In the genomic region with DNA sequence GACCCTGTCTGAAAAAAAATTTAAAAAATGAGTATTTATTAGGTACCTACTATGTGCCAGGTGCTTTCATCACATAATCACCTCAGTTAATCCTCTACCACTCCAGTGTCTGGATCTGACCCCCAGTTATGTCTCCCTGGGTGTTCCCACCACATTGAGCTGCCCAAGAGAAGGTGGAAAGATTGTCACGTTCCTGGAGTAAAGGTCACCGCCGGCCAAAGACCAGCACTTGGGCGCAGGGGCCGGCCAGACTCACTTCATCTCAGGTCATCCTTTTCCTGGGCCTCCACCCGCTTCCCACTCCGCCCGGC, we compare ENCODE assay signal across 7 cellular contexts.
A peak's percentile ranks its signal among the peaks of the same experiment; 100 is the strongest.
DNase-seq lines count a peak whose midpoint lies in the region; ATAC-seq and TF ChIP-seq lines count a peak whose summit lies in the region.

No MANE protein-coding gene starts in this region.

- no peaks in the 10 kb centered on the region for H3K9me3 Mint-ChIP-seq in activated naive CD8-positive, alpha-beta T cell (ENCODE audit: low read depth)

- DNase-seq in HL-60 (ENCODE audit: low read depth in 1 of 2, low spot score in 1 of 2) (no peak), NCI-H1436 treated with DMSO at 0.1 percent for 48 hours (lab: John Stamatoyannopoulos, UW) (no peak)

- peaks cover 2% of the 10 kb centered on the region for H3K36me3 Mint-ChIP-seq in activated naive CD8-positive, alpha-beta T cell

- no peaks in the 10 kb centered on the region for H3K27me3 Mint-ChIP-seq in activated naive CD8-positive, alpha-beta T cell

- H3K9me3 ChIP-seq in iPS-20b (ENCODE audit: insufficient read depth, low read depth, low read length) (no peaks in the 10 kb centered on the region), stomach smooth muscle (ENCODE audit: control insufficient read depth in 2 of 2, low read length in 2 of 2) (no peaks in the 10 kb centered on the region)

- H3K27ac Mint-ChIP-seq in activated naive CD8-positive, alpha-beta T cell = peak overlapping the region; percentile 97

- H3K4me1 Mint-ChIP-seq in activated naive CD8-positive, alpha-beta T cell (ENCODE audit: low read depth) = peaks cover 56% of the 10 kb centered on the region

- H3K4me3 ChIP-seq in HL-60 (replicated peaks; ENCODE audit: insufficient read depth, low read length) (peak overlapping the region; percentile 73), iPS-20b (ENCODE audit: low read length) (peak overlapping the region; percentile 86), stomach smooth muscle (ENCODE audit: low read length in 2 of 2) (peak overlapping the region; percentile 90 to 95)

- H3K27me3 ChIP-seq in HL-60 (ENCODE audit: insufficient read depth, poor library complexity, severe bottlenecking) = no peaks in the 10 kb centered on the region
- no peaks in the 10 kb centered on the region for H3K27me3 ChIP-seq in iPS-20b (ENCODE audit: insufficient read depth, low read length)
- no peaks in the 10 kb centered on the region for H3K27me3 ChIP-seq in stomach smooth muscle (ENCODE audit: control insufficient read depth in 1 of 2, insufficient read depth in 2 of 2, low read length in 2 of 2)

- H3K27ac ChIP-seq in HL-60 (replicated peaks) (peak overlapping the region; percentile 97), iPS-20b (ENCODE audit: low read length) (peak overlapping the region; percentile 53), stomach smooth muscle (ENCODE audit: low read length) (peak overlapping the region; percentile 88)

- peak overlapping the region; percentile 93 for H3K9ac ChIP-seq in iPS-20b (ENCODE audit: low read depth, low read length)
- H3K9ac ChIP-seq in stomach smooth muscle (ENCODE audit: low read length in 2 of 2) = peak overlapping the region; percentile 93 to 99

- H3K4me1 ChIP-seq in iPS-20b (ENCODE audit: insufficient read depth, low read length) = peaks cover 4% of the 10 kb centered on the region
- peaks cover 30% of the 10 kb centered on the region for H3K4me1 ChIP-seq in stomach smooth muscle (ENCODE audit: control insufficient read depth, insufficient read depth, low read length)

- peak overlapping the region; percentile 95 for H3K4me3 Mint-ChIP-seq in activated naive CD8-positive, alpha-beta T cell

- H3K36me3 ChIP-seq in iPS-20b (ENCODE audit: insufficient read depth, low read depth, low read length) = peaks cover 38% of the 10 kb centered on the region
- peaks cover 13 to 14% of the 10 kb centered on the region in 2 donors for H3K36me3 ChIP-seq in stomach smooth muscle (ENCODE audit: control insufficient read depth in 2 of 2, insufficient read depth in 2 of 2, low read length in 2 of 2)

- ATAC-seq in GM21723 (IDR thresholded peaks at IDR 0.05; ENCODE audit: unreplicated experiment) (no peak), HG03095 (IDR thresholded peaks at IDR 0.05; ENCODE audit: unreplicated experiment) (no peak)

- TF ChIP-seq CTCF in HL-60 (IDR thresholded peaks at IDR 0.05; ENCODE audit: insufficient read depth, low read length) = no peak
